23 cellular contexts compared by ENCODE assay signal in the genomic region with DNA sequence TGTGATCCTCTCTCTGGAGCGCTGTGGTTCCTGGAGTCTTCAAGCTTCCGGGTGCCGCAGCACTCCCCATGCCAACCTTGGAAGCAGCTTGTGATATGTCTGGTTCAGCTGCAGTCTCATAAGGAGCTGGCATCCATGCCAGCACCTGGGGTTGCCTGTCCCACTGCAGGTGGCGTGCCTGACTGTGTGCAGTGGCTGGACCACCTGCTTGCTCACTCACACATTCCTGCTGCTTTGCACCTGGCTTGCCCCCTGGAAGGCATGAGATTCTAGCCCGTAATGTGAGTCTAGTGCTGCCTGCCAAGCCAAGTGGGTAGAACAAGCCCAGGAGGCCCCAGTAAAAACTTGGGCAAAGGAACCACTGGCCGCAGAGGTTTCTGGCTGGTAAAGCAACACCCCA.
"Had no signal": no experiment of that assay in that cellular context is flagged by ENCODE, and none has a peak within 500 bp of the region (broad histone marks: within the 10 kb centered on the region; RNA-seq: fewer than 3 reads in every experiment).

No MANE protein-coding gene starts in this region.

- H3K9me3 ChIP-seq: esophagus squamous epithelium, gastrocnemius medialis, pancreas, psoas muscle, right atrium auricular region, tibial artery had no signal

- DNase-seq: activated B cell treated with CpG ODN at 0.5 μM for 24 hours; activated CD4-positive, alpha-beta memory T cell treated with anti-CD3 and anti-CD28 coated beads for 36 hours; activated CD4-positive, alpha-beta T cell treated with anti-CD3 and anti-CD28 coated beads for 4 hours; activated naive CD4-positive, alpha-beta T cell treated with anti-CD3 and anti-CD28 coated beads for 36 hours; activated naive CD8-positive, alpha-beta T cell treated with anti-CD3 and anti-CD28 coated beads, Interleukin-2, amount 10 ng/mL, durations not matched to agents 7 days and 5 days; activated T-cell treated with anti-CD3 and anti-CD28 coated beads, Interleukin-2, amount 50 U/mL, for 48 hours; amniotic stem cell; esophagus squamous epithelium; gastrocnemius medialis; head of caudate nucleus; hypothalamus; left cardiac atrium; midbrain; natural killer cell; pancreas; psoas muscle; stimulated activated CD4-positive, alpha-beta T cell treated with anti-CD3 and anti-CD28 coated beads, Interleukin-12 subunit alpha, Interleukin-12 subunit beta, amount 100 ng/mL, for 4 hours; stimulated activated CD4-positive, alpha-beta T cell treated with anti-CD3 and anti-CD28 coated beads, Interleukin-4, amount 100 ng/mL, for 4 hours; stimulated activated naive CD8-positive, alpha-beta T cell treated with anti-CD3 and anti-CD28 coated beads, Interleukin-15, amount 100 ng/mL, for 72 hours; T-helper 9 cell; tibial artery had no signal

- H3K27me3 ChIP-seq: esophagus squamous epithelium, gastrocnemius medialis, pancreas, right atrium auricular region, tibial artery had no signal

- ATAC-seq: gastrocnemius medialis; left cardiac atrium; natural killer cell; pancreas; psoas muscle; stimulated activated naive CD8-positive, alpha-beta T cell treated with anti-CD3 and anti-CD28 coated beads, Interleukin-15, amount 100 ng/mL, for 72 hours had no signal

- H3K4me1 ChIP-seq: esophagus squamous epithelium, gastrocnemius medialis, pancreas, psoas muscle, right atrium auricular region, tibial artery had no signal

- H3K27ac ChIP-seq: coronary artery, esophagus squamous epithelium, gastrocnemius medialis, pancreas, psoas muscle, right atrium auricular region, tibial artery had no signal

- H3K4me3 ChIP-seq: coronary artery, esophagus squamous epithelium, gastrocnemius medialis, pancreas, psoas muscle, right atrium auricular region, tibial artery had no signal

- H3K36me3 ChIP-seq: esophagus squamous epithelium, gastrocnemius medialis, pancreas, right atrium auricular region, tibial artery had no signal
